Comparison of ENCODE assay signal across 27 cellular contexts in genomic region chr1:111006556-111006955, GRCh38.
"Had no signal": no experiment of that assay in that cellular context is flagged by ENCODE, and none has a peak within 500 bp of the region (broad histone marks: within the 10 kb centered on the region; RNA-seq: fewer than 3 reads in every experiment).

No MANE protein-coding gene starts in this region.

- DNase-seq: activated CD4-positive, alpha-beta memory T cell treated with anti-CD3 and anti-CD28 coated beads, Interleukin-2, amount 10 ng/mL, durations not matched to agents 7 days and 5 days; activated CD4-positive, alpha-beta T cell treated with anti-CD3 and anti-CD28 coated beads for 1 hour; activated CD4-positive, alpha-beta T cell treated with anti-CD3 and anti-CD28 coated beads for 36 hours; activated CD4-positive, alpha-beta T cell treated with anti-CD3 and anti-CD28 coated beads for 48 hours; activated CD4-positive, alpha-beta T cell treated with anti-CD3 and anti-CD28 coated beads, Interleukin-2, amount 10 ng/mL, durations not matched to agents 7 days and 5 days; activated CD4-positive, alpha-beta T cell treated with anti-CD3 and anti-CD28 coated beads, Interleukin-2, amount 50 U/mL, for 48 hours; activated CD4-positive, CD25-positive, alpha-beta regulatory T cell; activated CD8-positive, alpha-beta memory T cell treated with anti-CD3 and anti-CD28 coated beads for 24 hours; activated CD8-positive, alpha-beta memory T cell treated with anti-CD3 and anti-CD28 coated beads, Interleukin-2, amount 10 ng/mL, durations not matched to agents 7 days and 5 days; activated CD8-positive, alpha-beta memory T cell treated with anti-CD3 and anti-CD28 coated beads, Interleukin-2, amount 50 U/mL, for 48 hours; activated CD8-positive, alpha-beta T cell treated with anti-CD3 and anti-CD28 coated beads, Interleukin-2, amount 10 ng/mL, durations not matched to agents 7 days and 5 days; activated effector memory CD4-positive, alpha-beta T cell treated with Interleukin-2 at 50 U/mL for 16 hours; activated gamma-delta T cell; activated naive CD4-positive, alpha-beta T cell treated with anti-CD3 and anti-CD28 coated beads, Interleukin-2, amount 10 ng/mL, durations not matched to agents 7 days and 5 days; activated naive CD4-positive, alpha-beta T cell treated with Interleukin-2 at 50 U/mL for 16 hours; activated naive CD8-positive, alpha-beta T cell treated with anti-CD3 and anti-CD28 coated beads, Interleukin-2, amount 10 ng/mL, durations not matched to agents 7 days and 5 days; activated naive CD8-positive, alpha-beta T cell treated with anti-CD3 and anti-CD28 coated beads, Interleukin-2, amount 50 U/mL, for 24 hours; activated T-cell treated with anti-CD3 and anti-CD28 coated beads, Interleukin-2, amount 50 U/mL, for 24 hours; activated T-cell treated with anti-CD3 and anti-CD28 coated beads, Interleukin-2, amount 50 U/mL, for 48 hours; amygdala; anterior cingulate cortex; caudate nucleus; cerebellar nuclear complex; colonic mucosa; T-helper 17 cell; T-helper 9 cell; WERI-Rb-1 had no signal
